Comparison of ENCODE assay signal across 8 cellular contexts in the genomic region with DNA sequence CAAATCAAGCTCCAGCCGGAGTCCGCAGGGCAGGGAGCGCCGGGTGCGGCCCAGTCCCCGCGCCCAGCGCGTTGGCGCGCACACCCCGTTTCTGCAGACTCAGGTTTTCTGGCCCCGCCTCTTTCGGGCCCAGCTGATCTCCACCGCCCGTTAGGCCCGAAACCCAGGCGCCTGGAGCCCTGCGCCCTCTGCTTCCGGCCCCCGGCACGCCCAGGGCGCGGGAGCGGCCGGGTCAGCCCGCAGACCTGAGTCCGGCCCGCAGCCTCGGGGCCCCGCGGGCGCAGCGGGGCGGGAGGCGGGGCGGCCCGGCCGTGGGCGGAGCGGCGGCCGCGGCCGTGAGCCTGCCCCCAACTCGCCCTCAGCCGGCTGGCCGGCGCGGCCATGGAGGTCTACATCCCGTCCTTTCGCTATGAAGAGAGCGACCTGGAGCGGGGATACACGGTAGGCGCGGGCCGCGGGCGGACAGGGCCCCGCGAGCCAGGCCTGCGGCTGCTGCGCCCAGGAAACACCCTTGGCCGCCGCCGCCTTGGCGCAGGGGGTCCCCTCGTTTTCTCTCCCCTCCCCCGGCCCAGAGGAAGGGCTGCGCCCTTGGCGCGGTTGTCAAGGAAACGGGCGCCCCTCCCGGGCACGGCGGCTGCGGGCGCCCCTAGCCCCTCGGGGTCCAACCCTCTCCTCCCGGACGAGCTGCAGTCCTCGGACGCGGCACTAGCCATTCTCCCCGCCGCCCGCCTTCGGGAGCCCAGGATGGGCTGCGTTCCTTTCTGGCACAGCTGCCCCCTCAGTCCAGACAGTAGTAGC. TPM values are rescaled to one million over a fixed set of nuclear protein-coding genes. Genes with fewer than 3 reads are reported as not detected.
DNase-seq lines count a peak whose midpoint lies in the region; ATAC-seq and TF ChIP-seq lines count a peak whose summit lies in the region.

A gene with protein sequence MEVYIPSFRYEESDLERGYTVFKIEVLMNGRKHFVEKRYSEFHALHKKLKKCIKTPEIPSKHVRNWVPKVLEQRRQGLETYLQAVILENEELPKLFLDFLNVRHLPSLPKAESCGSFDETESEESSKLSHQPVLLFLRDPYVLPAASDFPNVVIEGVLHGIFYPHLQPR (plus strand): TSS at position 361 of the 798 bp plus-strand sequence. CDS start 21 bp downstream, at position 382.

- no peaks in the 10 kb centered on the region for H3K9me2 ChIP-seq in SK-N-SH

- H3K36me3 ChIP-seq in SK-N-SH (replicated peaks in 1 of 2; ENCODE audit: control insufficient read depth in 1 of 2, insufficient read depth in 2 of 2, low read length in 1 of 2) (no peaks in the 10 kb centered on the region), osteoblast (ENCODE audit: insufficient read depth, low read length) (no peaks in the 10 kb centered on the region), testis (ENCODE audit: low read depth, missing control alignments) (no peaks in the 10 kb centered on the region)

- no peaks in the 10 kb centered on the region for H3K27me3 Mint-ChIP-seq in IgD-negative memory B cell
- H3K27me3 Mint-ChIP-seq in activated naive CD8-positive, alpha-beta T cell = peaks cover 5% of the 10 kb centered on the region

- peaks cover 0 to 1% (median 0%) of the 10 kb centered on the region in 3 donors for H3K9me3 Mint-ChIP-seq in IgD-negative memory B cell
- H3K9me3 Mint-ChIP-seq in activated naive CD8-positive, alpha-beta T cell (ENCODE audit: low read depth) = no peaks in the 10 kb centered on the region

- 2% methylated on average over 49 of the region's 91 CpGs for WGBS in SK-N-SH (ENCODE audit: low lambda C conversion rate)
- 0% methylated on average over 24 to 53 of the region's 91 CpGs for WGBS in testis, 2 donors

- peak within 1 kb of the TSS; percentile 86 to 98 (median 96) for H3K4me3 Mint-ChIP-seq in IgD-negative memory B cell
- H3K4me3 Mint-ChIP-seq in activated naive CD8-positive, alpha-beta T cell = peak within 1 kb of the TSS; percentile 89

- H3K9ac ChIP-seq in SK-N-SH = peak within 1 kb of the TSS; percentile 83

- peaks cover 5% of the 10 kb centered on the region for H3F3A ChIP-seq in SK-N-SH (replicated peaks; ENCODE audit: insufficient read depth)

- no peaks in the 10 kb centered on the region for H3K27me3 ChIP-seq in SK-N-SH (ENCODE audit: insufficient read depth)
- no peaks in the 10 kb centered on the region for H3K27me3 ChIP-seq in osteoblast (ENCODE audit: insufficient read depth, low read length)
- no peaks in the 10 kb centered on the region for H3K27me3 ChIP-seq in testis

- peak within 1 kb of the TSS; percentile 78 to 95 (median 88) for H3K27ac Mint-ChIP-seq in IgD-negative memory B cell
- H3K27ac Mint-ChIP-seq in activated naive CD8-positive, alpha-beta T cell = peak within 1 kb of the TSS; percentile 59

- H3K4me2 ChIP-seq in SK-N-SH (peak within 1 kb of the TSS; percentile 75), osteoblast (ENCODE audit: insufficient read depth, low read length) (peak within 1 kb of the TSS; percentile 96)

- H2AFZ ChIP-seq in SK-N-SH (ENCODE audit: low read depth) (peak within 1 kb of the TSS; percentile 96), osteoblast (ENCODE audit: low read length) (peak within 1 kb of the TSS; percentile 94)

- TF ChIP-seq EP300 in SK-N-SH (IDR thresholded peaks at IDR 0.05; ENCODE audit: borderline replicate concordance in 1 of 2, low read depth in 1 of 2, low read length in 1 of 2) = no peak

- peaks cover 7% of the 10 kb centered on the region in 2 experiments; a peak in 3 of 4 replicates for H3K4me1 ChIP-seq in SK-N-SH (ENCODE audit: control insufficient read depth in 1 of 2, insufficient read depth in 2 of 2, low read depth in 1 of 2, low read length in 1 of 2)
- peaks cover 27% of the 10 kb centered on the region for H3K4me1 ChIP-seq in osteoblast (ENCODE audit: insufficient read depth, low read length)
- H3K4me1 ChIP-seq in testis = peaks cover 5% of the 10 kb centered on the region

- H3K4me3 ChIP-seq in SK-N-SH (ENCODE audit: low read depth in 2 of 2, low read length in 1 of 2) (peak within 1 kb of the TSS; percentile 86 to 90), osteoblast (ENCODE audit: insufficient read depth, low read length) (peak within 1 kb of the TSS; percentile 87), testis (peak within 1 kb of the TSS; percentile 72 to 87)

- intact Hi-C loops in head of caudate nucleus (cut with DNase I) (loop anchor here (5.0 kb wide), 1 partner anchor 68 kb away; a partner anchor contains a TSS), testis (cut with DNase I; ENCODE audit: low total_unique reads) (no loop called here)

- no peaks in the 10 kb centered on the region for H4K20me1 ChIP-seq in SK-N-SH (ENCODE audit: insufficient read depth)
- H4K20me1 ChIP-seq in osteoblast (ENCODE audit: insufficient read depth, low read length) = no peaks in the 10 kb centered on the region

- H3K9me3 ChIP-seq in SK-N-SH (no peaks in the 10 kb centered on the region), osteoblast (ENCODE audit: low read depth, low read length) (no peaks in the 10 kb centered on the region), testis (no peaks in the 10 kb centered on the region)

- TF ChIP-seq RAD21 in SK-N-SH (IDR thresholded peaks at IDR 0.05; ENCODE audit: low read length) = no peak

- DNase-seq in ELF-1 (ENCODE audit: low read depth, low spot score) (peak; percentile 93), SK-N-SH (peak; percentile 95), head of caudate nucleus (peak; percentile 42 to 89 (median 79)), osteoblast (ENCODE audit: insufficient read length, low spot score, missing footprints) (peak; percentile 96), testis (peak; percentile 83)

- TF ChIP-seq CTCF in SK-N-SH (IDR thresholded peaks at IDR 0.05) (no peak; the same call in 1 of the 2 replicates), osteoblast (IDR thresholded peaks at IDR 0.05; ENCODE audit: extremely low read depth, low read depth, low read length) (no peak), testis (IDR thresholded peaks at IDR 0.05) (no peak)

- POLR2A ChIA-PET in SK-N-SH (lab: Yijun Ruan, JAX) = interaction anchor here (0.6 to 0.9 kb wide), 4 partner anchors 54 to 252 kb away, joined by 3 read pairs; no protein-coding TSS in a partner anchor

- peaks cover 30 to 38% (median 34%) of the 10 kb centered on the region in 3 donors for H3K4me1 Mint-ChIP-seq in IgD-negative memory B cell
- H3K4me1 Mint-ChIP-seq in activated naive CD8-positive, alpha-beta T cell (ENCODE audit: low read depth) = peaks cover 20% of the 10 kb centered on the region

- H3K27ac ChIP-seq in SK-N-SH (ENCODE audit: low read depth in 2 of 2, low read length in 1 of 2) = peak within 1 kb of the TSS; percentile 79 to 93
- H3K27ac ChIP-seq in osteoblast (ENCODE audit: low read depth, low read length) = peak within 1 kb of the TSS; percentile 72
- H3K27ac ChIP-seq in testis = peak within 1 kb of the TSS; percentile 76 to 88

- TF ChIP-seq POLR2A in testis (IDR thresholded peaks at IDR 0.05) = no peak

- H3K36me3 Mint-ChIP-seq in IgD-negative memory B cell = peaks cover 2% of the 10 kb centered on the region
- H3K36me3 Mint-ChIP-seq in activated naive CD8-positive, alpha-beta T cell = no peaks in the 10 kb centered on the region

- peaks cover 44% of the 10 kb centered on the region for H3K79me2 ChIP-seq in SK-N-SH (ENCODE audit: insufficient read depth)
- peaks cover 31% of the 10 kb centered on the region for H3K79me2 ChIP-seq in osteoblast (ENCODE audit: insufficient read depth, low read length)

- CTCF ChIA-PET in SK-N-SH (lab: Yijun Ruan, JAX) = interaction anchor here (0.6 to 1.4 kb wide), 6 partner anchors 19 to 500 kb away, joined by 3 to 4 read pairs (median 3); no protein-coding TSS in a partner anchor

- ATAC-seq in GM21619 (IDR thresholded peaks at IDR 0.05; ENCODE audit: unreplicated experiment) = peak; percentile 76

TF ChIP-seq in SK-N-SH, 30 proteins besides CTCF, POLR2A, EP300 and RAD21 (continues in another document):
- TF ChIP-seq GATA2 (CRISPR knock-in tag; IDR thresholded peaks at IDR 0.05) (no peak), RFX5 (IDR thresholded peaks at IDR 0.05; ENCODE audit: low read length) (no peak), TAF1 (IDR thresholded peaks at IDR 0.05; ENCODE audit: borderline replicate concordance, low read depth, low read length) (0 out of 2 replicates have a peak, but pooled peaks have one; percentile 22), YY1 (IDR thresholded peaks at IDR 0.05; ENCODE audit: low read depth) (peak; percentile 66; the same call in 1 of the 2 replicates)
- TF ChIP-seq, protein P1, sequence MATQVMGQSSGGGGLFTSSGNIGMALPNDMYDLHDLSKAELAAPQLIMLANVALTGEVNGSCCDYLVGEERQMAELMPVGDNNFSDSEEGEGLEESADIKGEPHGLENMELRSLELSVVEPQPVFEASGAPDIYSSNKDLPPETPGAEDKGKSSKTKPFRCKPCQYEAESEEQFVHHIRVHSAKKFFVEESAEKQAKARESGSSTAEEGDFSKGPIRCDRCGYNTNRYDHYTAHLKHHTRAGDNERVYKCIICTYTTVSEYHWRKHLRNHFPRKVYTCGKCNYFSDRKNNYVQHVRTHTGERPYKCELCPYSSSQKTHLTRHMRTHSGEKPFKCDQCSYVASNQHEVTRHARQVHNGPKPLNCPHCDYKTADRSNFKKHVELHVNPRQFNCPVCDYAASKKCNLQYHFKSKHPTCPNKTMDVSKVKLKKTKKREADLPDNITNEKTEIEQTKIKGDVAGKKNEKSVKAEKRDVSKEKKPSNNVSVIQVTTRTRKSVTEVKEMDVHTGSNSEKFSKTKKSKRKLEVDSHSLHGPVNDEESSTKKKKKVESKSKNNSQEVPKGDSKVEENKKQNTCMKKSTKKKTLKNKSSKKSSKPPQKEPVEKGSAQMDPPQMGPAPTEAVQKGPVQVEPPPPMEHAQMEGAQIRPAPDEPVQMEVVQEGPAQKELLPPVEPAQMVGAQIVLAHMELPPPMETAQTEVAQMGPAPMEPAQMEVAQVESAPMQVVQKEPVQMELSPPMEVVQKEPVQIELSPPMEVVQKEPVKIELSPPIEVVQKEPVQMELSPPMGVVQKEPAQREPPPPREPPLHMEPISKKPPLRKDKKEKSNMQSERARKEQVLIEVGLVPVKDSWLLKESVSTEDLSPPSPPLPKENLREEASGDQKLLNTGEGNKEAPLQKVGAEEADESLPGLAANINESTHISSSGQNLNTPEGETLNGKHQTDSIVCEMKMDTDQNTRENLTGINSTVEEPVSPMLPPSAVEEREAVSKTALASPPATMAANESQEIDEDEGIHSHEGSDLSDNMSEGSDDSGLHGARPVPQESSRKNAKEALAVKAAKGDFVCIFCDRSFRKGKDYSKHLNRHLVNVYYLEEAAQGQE (IDR thresholded peaks at IDR 0.05; ENCODE audit: low read depth, low read length) = no peak
- TF ChIP-seq, protein P2, sequence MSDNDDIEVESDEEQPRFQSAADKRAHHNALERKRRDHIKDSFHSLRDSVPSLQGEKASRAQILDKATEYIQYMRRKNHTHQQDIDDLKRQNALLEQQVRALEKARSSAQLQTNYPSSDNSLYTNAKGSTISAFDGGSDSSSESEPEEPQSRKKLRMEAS (IDR thresholded peaks at IDR 0.05; ENCODE audit: low read depth) = no peak

RNA-seq across cellular contexts. Expression of the gene that starts here (rescaled TPM):
- polyA plus RNA-seq in IgD-negative memory B cell (2.5 TPM), SK-N-SH (2012; rRNA removed) (8.2 and 9.9 TPM in 2 replicates), testis (ENCODE audit: insufficient read depth, low read depth, low replicate concordance) (25.8 TPM)
- polyA plus RNA-seq in SK-N-SH (2012; cell fraction: cytosol; rRNA removed) = 13.6 and 18.0 TPM in 2 replicates
- polyA plus RNA-seq in SK-N-SH (2012; cell fraction: nucleus; rRNA removed) = 7.9 and 13.1 TPM in 2 replicates
- total RNA-seq in osteoblast (22.7 and 26.4 TPM in 2 replicates), testis (10 to 100 TPM; 13.1 to 23.1 TPM)

Comparison
In these comparisons a context has a peak if more than half of its experiments do, and no peak if none do; other contexts are left out.
1. Peak in every context shown above with its lines: DNase-seq, ATAC-seq, H3K4me3 ChIP-seq and H3K27ac ChIP-seq.